1 cellular context compared by ENCODE assay signal in the genomic region with DNA sequence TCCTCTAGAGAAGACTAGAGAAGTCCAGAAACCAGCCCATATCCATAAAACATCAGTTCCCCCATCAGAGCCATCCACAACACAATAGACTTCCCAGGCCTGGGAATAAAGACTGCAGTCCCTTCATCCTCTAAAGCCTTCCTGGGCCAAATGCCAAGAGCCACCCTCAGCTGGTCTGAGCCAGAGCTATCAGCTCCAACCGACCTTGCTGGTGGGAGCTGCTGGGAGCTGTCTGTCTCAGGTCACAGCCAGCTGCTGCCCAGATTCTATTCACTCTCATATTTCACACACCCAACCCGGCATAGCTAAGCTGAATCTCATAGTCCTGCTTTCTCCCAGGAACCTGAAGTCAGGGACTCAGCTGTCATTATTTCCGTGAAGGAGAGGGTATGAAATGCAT.
TF ChIP-seq lines count a peak whose summit lies in the region.

No MANE protein-coding gene starts in this region.

TF ChIP-seq in SK-N-SH treated with all-trans-retinoic acid at 6 μM for 48 hours, 23 proteins besides CTCF, POLR2A, EP300 and RAD21 (continued from another document):
- TF ChIP-seq, protein P1, sequence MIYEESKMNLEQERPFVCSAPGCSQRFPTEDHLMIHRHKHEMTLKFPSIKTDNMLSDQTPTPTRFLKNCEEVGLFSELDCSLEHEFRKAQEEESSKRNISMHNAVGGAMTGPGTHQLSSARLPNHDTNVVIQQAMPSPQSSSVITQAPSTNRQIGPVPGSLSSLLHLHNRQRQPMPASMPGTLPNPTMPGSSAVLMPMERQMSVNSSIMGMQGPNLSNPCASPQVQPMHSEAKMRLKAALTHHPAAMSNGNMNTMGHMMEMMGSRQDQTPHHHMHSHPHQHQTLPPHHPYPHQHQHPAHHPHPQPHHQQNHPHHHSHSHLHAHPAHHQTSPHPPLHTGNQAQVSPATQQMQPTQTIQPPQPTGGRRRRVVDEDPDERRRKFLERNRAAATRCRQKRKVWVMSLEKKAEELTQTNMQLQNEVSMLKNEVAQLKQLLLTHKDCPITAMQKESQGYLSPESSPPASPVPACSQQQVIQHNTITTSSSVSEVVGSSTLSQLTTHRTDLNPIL (CRISPR knock-in tag; IDR thresholded peaks at IDR 0.05; ENCODE audit: low read depth) = no peak
- TF ChIP-seq OSR1 (CRISPR knock-in tag; IDR thresholded peaks at IDR 0.05) (no peak), SNAI2 (CRISPR knock-in tag; IDR thresholded peaks at IDR 0.05) (no peak), PPARA (CRISPR knock-in tag; IDR thresholded peaks at IDR 0.05; ENCODE audit: borderline replicate concordance) (no peak), TOX (CRISPR knock-in tag; IDR thresholded peaks at IDR 0.05; ENCODE audit: borderline replicate concordance) (no peak)
- TF ChIP-seq, protein P2, sequence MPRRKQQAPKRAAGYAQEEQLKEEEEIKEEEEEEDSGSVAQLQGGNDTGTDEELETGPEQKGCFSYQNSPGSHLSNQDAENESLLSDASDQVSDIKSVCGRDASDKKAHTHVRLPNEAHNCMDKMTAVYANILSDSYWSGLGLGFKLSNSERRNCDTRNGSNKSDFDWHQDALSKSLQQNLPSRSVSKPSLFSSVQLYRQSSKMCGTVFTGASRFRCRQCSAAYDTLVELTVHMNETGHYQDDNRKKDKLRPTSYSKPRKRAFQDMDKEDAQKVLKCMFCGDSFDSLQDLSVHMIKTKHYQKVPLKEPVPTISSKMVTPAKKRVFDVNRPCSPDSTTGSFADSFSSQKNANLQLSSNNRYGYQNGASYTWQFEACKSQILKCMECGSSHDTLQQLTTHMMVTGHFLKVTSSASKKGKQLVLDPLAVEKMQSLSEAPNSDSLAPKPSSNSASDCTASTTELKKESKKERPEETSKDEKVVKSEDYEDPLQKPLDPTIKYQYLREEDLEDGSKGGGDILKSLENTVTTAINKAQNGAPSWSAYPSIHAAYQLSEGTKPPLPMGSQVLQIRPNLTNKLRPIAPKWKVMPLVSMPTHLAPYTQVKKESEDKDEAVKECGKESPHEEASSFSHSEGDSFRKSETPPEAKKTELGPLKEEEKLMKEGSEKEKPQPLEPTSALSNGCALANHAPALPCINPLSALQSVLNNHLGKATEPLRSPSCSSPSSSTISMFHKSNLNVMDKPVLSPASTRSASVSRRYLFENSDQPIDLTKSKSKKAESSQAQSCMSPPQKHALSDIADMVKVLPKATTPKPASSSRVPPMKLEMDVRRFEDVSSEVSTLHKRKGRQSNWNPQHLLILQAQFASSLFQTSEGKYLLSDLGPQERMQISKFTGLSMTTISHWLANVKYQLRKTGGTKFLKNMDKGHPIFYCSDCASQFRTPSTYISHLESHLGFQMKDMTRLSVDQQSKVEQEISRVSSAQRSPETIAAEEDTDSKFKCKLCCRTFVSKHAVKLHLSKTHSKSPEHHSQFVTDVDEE (CRISPR knock-in tag; IDR thresholded peaks at IDR 0.05) = no peak
